1 cellular context compared by ENCODE assay signal in genomic region chr6:113967777-113968176, GRCh38.
TF ChIP-seq lines count a peak whose summit lies in the region.

No MANE protein-coding gene starts in this region.

TF ChIP-seq in GM12878, 131 proteins besides CTCF, POLR2A, EP300 and RAD21 (continued from another document):
- no peak for TF ChIP-seq ATF7 (IDR thresholded peaks at IDR 0.05; ENCODE audit: low read depth)
